ENCODE assay signal across 9 cellular contexts in the genomic region with DNA sequence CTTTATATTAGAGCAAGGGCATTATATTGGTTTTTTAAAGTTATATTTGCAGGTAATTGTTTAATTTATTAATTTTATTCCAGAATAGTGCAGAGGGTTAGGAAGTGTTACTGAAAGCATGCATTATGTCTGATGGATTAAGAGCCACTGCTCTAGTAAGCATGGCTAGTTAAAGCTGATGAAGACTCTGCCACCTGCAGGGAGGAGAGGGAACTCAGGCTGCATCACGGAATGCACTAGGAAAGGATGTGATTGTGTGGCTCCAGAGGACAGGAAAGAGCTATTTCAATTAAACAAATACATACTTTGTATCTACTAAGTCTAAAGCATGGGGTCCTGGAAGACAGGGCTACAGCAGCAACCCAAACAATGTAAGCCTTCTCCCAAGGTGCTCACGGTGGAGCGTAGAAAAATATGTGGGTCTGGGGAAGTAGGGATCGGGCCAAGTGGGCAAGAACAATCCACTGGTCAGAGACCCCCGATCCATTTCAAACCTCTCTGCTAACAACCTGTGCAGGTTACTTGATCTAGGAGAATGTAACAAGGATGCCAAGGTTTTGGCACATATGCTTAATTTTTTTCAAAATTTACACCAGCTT. TPM values are rescaled to one million over a fixed set of nuclear protein-coding genes. Genes with fewer than 3 reads are reported as not detected.
DNase-seq lines count a peak whose midpoint lies in the region; ATAC-seq and TF ChIP-seq lines count a peak whose summit lies in the region.
"Had no signal": no experiment of that assay in that cellular context is flagged by ENCODE, and none has a peak within 500 bp of the region (broad histone marks: within the 10 kb centered on the region; RNA-seq: fewer than 3 reads in every experiment).

No MANE protein-coding gene starts in this region.

- no peak overlapping the region for H3K27ac ChIP-seq in cardiac muscle cell
- no peak overlapping the region for H3K27ac ChIP-seq in brain microvascular endothelial cell
- no peak overlapping the region for H3K27ac ChIP-seq in left lung

- in situ Hi-C loops in brain microvascular endothelial cell (cut with HindIII; ENCODE audit: low pct_ligation_motif_present, low sequenced_read_pairs) = no loop called here

- H3K4me3 ChIP-seq in cardiac muscle cell = no peak overlapping the region
- H3K4me3 ChIP-seq in NB4 (ENCODE audit: low read depth, low read length) = no peak overlapping the region
- H3K4me3 ChIP-seq in brain microvascular endothelial cell (ENCODE audit: low read depth, low read length) = no peak overlapping the region
- H3K4me3 ChIP-seq in left lung = no peak overlapping the region

- peak; percentile 93 for TF ChIP-seq CTCF in cardiac muscle cell (IDR thresholded peaks at IDR 0.05; ENCODE audit: low read depth, low read length)
- peak; percentile 83 for TF ChIP-seq CTCF in NB4 (IDR thresholded peaks at IDR 0.05; ENCODE audit: low read depth, low read length)
- TF ChIP-seq CTCF in brain microvascular endothelial cell (IDR thresholded peaks at IDR 0.05; ENCODE audit: low read depth, low read length, missing control alignments) = peak; percentile 96
- peak; percentile 46 to 72 for TF ChIP-seq CTCF in left lung (IDR thresholded peaks at IDR 0.05)

- H3K9me3 ChIP-seq in cardiac muscle cell (ENCODE audit: low read depth) (no peaks in the 10 kb centered on the region), left lung (peaks cover 0 to 6% of the 10 kb centered on the region in 2 donors)

- TF ChIP-seq POLR2A in NB4 (IDR thresholded peaks at IDR 0.05; ENCODE audit: extremely low read depth, insufficient read length) = no peak

- no peaks in the 10 kb centered on the region for H3K36me3 ChIP-seq in cardiac muscle cell
- H3K36me3 ChIP-seq in brain microvascular endothelial cell (replicated peaks) = no peaks in the 10 kb centered on the region
- H3K36me3 ChIP-seq in left lung = no peaks in the 10 kb centered on the region

- no peaks in the 10 kb centered on the region for H3K4me1 ChIP-seq in cardiac muscle cell (ENCODE audit: low read depth)
- H3K4me1 ChIP-seq in left lung = no peaks in the 10 kb centered on the region

- intact Hi-C loops in Right ventricle myocardium inferior (cut with DNase I) = no loop called here
- intact Hi-C loops in left lung (cut with DNase I) = no loop called here

- H3K27me3 ChIP-seq in cardiac muscle cell (no peaks in the 10 kb centered on the region), brain microvascular endothelial cell (replicated peaks) (no peaks in the 10 kb centered on the region), left lung (peaks cover 0 to 4% of the 10 kb centered on the region in 2 donors)

- peak; percentile 63 to 75 for DNase-seq in cardiac muscle cell (ENCODE audit: low read depth in 1 of 2, low spot score in 1 of 2)
- no peak for DNase-seq in Right ventricle myocardium inferior (ENCODE audit: missing footprints)
- DNase-seq in NB4 (ENCODE audit: low read depth) = peak; percentile 48
- DNase-seq in brain microvascular endothelial cell = peak; percentile 70
- DNase-seq in left lung = no peak
- DNase-seq in effector CD8-positive, alpha-beta T cell (lab: John Stamatoyannopoulos, UW) = no peak
- DNase-seq in cortex of kidney (lab: John Stamatoyannopoulos, UW) = no peak
- DNase-seq: activated naive CD8-positive, alpha-beta T cell treated with anti-CD3 and anti-CD28 coated beads, Interleukin-2, amount 10 ng/mL, durations not matched to agents 7 days and 5 days had no signal

- ATAC-seq in Right ventricle myocardium inferior (no peak), left lung (peak; percentile 94), GM21737 (IDR thresholded peaks at IDR 0.05; ENCODE audit: unreplicated experiment) (no peak)

RNA-seq across cellular contexts. Expression of gene GRXCR2, which starts 15.3 kb away (rescaled TPM):
- total RNA-seq in cardiac muscle cell (not detected in 2 replicates), Right ventricle myocardium inferior (5.5 TPM), left lung (not detected)
- not detected in 2 replicates for polyA plus RNA-seq in cardiac muscle cell
- total RNA-seq: activated naive CD8-positive, alpha-beta T cell treated with anti-CD3 and anti-CD28 coated beads, Interleukin-2, amount 10 ng/mL, durations not matched to agents 7 days and 5 days had no signal

RNA-seq across cellular contexts. Expression of gene SH3RF2, which starts 48.3 kb away (rescaled TPM):
- total RNA-seq in cardiac muscle cell = 27.9 and 43.1 TPM in 2 replicates
- polyA plus RNA-seq in cardiac muscle cell = 38.3 and 59.3 TPM in 2 replicates
- total RNA-seq in Right ventricle myocardium inferior = 267 TPM
- 10 to 100 TPM; 11.7 to 20.3 TPM for total RNA-seq in left lung
- total RNA-seq: activated naive CD8-positive, alpha-beta T cell treated with anti-CD3 and anti-CD28 coated beads, Interleukin-2, amount 10 ng/mL, durations not matched to agents 7 days and 5 days had no signal

RNA-seq across cellular contexts. Expression of gene PRELID2, which starts 52.9 kb away (rescaled TPM):
- total RNA-seq in cardiac muscle cell = 24.9 and 41.2 TPM in 2 replicates
- 26.3 and 59.1 TPM in 2 replicates for polyA plus RNA-seq in cardiac muscle cell
- total RNA-seq in Right ventricle myocardium inferior = 33.2 TPM
- 1 to 10 TPM; 5.2 to 5.9 TPM for total RNA-seq in left lung

Comparison
In these comparisons a context has a peak if more than half of its experiments do, and no peak if none do; other contexts are left out.
1. DNase-seq: peak in cardiac muscle cell (2 of 2), NB4 (single experiment) and brain microvascular endothelial cell (single experiment); none in Right ventricle myocardium inferior (single experiment), left lung (0 of 2), effector CD8-positive, alpha-beta T cell (single experiment) and cortex of kidney (single experiment).
2. Peak in every context shown above with its lines, with median percentiles within 50 percentile points of each other: CTCF ChIP-seq.